ENCODE assay signal across 1 cellular context in the genomic region with DNA sequence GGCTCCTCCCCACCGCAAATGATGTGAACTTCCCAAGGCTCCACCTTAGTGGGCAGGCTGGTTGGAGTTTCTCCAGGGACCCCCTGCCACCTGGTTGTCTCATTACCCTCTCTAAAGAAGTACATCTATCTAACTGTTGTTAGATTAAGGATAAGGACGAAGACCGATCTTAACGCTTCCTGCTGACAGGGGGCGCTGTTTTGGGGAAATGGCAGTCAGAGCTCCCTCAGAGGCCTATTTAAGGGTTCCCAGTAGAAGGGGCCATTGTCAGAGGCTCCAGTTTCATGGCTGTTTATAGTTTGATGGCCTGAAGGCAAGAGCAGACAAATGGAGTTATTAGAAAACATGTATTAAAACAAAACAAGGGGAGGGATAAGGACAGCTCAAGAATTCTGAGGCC.
TF ChIP-seq lines count a peak whose summit lies in the region.

No MANE protein-coding gene starts in this region.

TF ChIP-seq in WTC11, 78 proteins besides CTCF, POLR2A, EP300 and RAD21 (continued from another document):
- TF ChIP-seq, protein P1, sequence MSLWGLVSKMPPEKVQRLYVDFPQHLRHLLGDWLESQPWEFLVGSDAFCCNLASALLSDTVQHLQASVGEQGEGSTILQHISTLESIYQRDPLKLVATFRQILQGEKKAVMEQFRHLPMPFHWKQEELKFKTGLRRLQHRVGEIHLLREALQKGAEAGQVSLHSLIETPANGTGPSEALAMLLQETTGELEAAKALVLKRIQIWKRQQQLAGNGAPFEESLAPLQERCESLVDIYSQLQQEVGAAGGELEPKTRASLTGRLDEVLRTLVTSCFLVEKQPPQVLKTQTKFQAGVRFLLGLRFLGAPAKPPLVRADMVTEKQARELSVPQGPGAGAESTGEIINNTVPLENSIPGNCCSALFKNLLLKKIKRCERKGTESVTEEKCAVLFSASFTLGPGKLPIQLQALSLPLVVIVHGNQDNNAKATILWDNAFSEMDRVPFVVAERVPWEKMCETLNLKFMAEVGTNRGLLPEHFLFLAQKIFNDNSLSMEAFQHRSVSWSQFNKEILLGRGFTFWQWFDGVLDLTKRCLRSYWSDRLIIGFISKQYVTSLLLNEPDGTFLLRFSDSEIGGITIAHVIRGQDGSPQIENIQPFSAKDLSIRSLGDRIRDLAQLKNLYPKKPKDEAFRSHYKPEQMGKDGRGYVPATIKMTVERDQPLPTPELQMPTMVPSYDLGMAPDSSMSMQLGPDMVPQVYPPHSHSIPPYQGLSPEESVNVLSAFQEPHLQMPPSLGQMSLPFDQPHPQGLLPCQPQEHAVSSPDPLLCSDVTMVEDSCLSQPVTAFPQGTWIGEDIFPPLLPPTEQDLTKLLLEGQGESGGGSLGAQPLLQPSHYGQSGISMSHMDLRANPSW (CRISPR knock-in tag; conservative IDR thresholded peaks at IDR 0.05; ENCODE audit: low read depth), result no peak
- TF ChIP-seq, protein P2, sequence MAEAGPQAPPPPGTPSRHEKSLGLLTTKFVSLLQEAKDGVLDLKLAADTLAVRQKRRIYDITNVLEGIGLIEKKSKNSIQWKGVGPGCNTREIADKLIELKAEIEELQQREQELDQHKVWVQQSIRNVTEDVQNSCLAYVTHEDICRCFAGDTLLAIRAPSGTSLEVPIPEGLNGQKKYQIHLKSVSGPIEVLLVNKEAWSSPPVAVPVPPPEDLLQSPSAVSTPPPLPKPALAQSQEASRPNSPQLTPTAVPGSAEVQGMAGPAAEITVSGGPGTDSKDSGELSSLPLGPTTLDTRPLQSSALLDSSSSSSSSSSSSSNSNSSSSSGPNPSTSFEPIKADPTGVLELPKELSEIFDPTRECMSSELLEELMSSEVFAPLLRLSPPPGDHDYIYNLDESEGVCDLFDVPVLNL (CRISPR knock-in tag; IDR thresholded peaks at IDR 0.05; ENCODE audit: borderline replicate concordance, low read depth), result no peak
- TF ChIP-seq, protein P3, sequence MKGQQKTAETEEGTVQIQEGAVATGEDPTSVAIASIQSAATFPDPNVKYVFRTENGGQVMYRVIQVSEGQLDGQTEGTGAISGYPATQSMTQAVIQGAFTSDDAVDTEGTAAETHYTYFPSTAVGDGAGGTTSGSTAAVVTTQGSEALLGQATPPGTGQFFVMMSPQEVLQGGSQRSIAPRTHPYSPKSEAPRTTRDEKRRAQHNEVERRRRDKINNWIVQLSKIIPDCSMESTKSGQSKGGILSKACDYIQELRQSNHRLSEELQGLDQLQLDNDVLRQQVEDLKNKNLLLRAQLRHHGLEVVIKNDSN (CRISPR knock-in tag; IDR thresholded peaks at IDR 0.05), result no peak
